ENCODE assay signal across 25 cellular contexts in the genomic region with DNA sequence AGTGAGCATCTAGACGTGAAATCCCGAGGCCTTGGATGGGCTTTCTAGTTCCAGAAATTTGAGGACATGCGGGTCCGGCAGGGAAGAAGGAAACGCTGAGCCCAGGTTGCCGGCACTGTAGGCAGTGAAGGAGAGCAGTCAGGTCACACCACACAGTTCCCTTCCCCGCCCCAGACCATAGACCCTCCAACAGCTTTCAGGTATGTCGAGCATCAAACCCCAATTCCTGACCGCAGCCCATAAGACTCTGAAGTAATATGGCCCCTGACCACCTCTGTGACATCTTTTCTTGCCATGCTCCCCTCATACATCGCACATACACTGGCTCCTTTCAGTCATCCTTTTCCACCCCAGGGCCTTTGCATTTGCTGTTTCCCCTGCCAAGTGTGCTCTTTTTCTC. TPM values are rescaled to one million over a fixed set of nuclear protein-coding genes. Genes with fewer than 3 reads are reported as not detected.
"Had no signal": no experiment of that assay in that cellular context is flagged by ENCODE, and none has a peak within 500 bp of the region (broad histone marks: within the 10 kb centered on the region; RNA-seq: fewer than 3 reads in every experiment).

No MANE protein-coding gene starts in this region.

- H3K4me3 ChIP-seq: adrenal gland, breast epithelium, PC-9 had no signal

- H3K4me2 ChIP-seq: PC-9 had no signal

- H3K9me3 Mint-ChIP-seq: activated B cell treated with CpG ODN at 0.5 μM for 24 hours; activated CD4-positive, alpha-beta T cell treated with anti-CD3 and anti-CD28 coated beads, Interleukin-2, amount 10 ng/mL, durations not matched to agents 24 days and 14 days; activated naive CD8-positive, alpha-beta T cell treated with anti-CD3 and anti-CD28 coated beads for 36 hours; activated T-cell treated with anti-CD3 and anti-CD28 coated beads, Interleukin-2, amount 50 U/mL, for 24 hours; activated T-helper 1 cell treated with anti-CD3 and anti-CD28 coated beads, Interleukin-12 subunit alpha, Interleukin-12 subunit beta, Interleukin-2, Interleukin-4 antibody, amounts not matched to agents 30 ng/mL and 10 ng/mL and 1 ng/mL, durations not matched to agents 14 hours and 24 hours and 36 hours had no signal

- H3K4me3 Mint-ChIP-seq: activated B cell treated with CpG ODN at 0.5 μM for 24 hours; activated CD4-positive, alpha-beta T cell treated with anti-CD3 and anti-CD28 coated beads, Interleukin-2, amount 10 ng/mL, durations not matched to agents 24 days and 14 days; activated CD8-positive, alpha-beta memory T cell treated with anti-CD3 and anti-CD28 coated beads, Interleukin-2, amount 10 ng/mL, durations not matched to agents 7 days and 5 days; activated naive CD8-positive, alpha-beta T cell treated with anti-CD3 and anti-CD28 coated beads for 36 hours; activated T-cell treated with anti-CD3 and anti-CD28 coated beads, Interleukin-2, amount 50 U/mL, for 24 hours; activated T-helper 1 cell treated with anti-CD3 and anti-CD28 coated beads, Interleukin-12 subunit alpha, Interleukin-12 subunit beta, Interleukin-2, Interleukin-4 antibody, amounts not matched to agents 30 ng/mL and 10 ng/mL and 1 ng/mL, durations not matched to agents 14 hours and 24 hours and 36 hours had no signal

- DNase-seq: activated B cell treated with CpG ODN at 0.5 μM for 24 hours; activated CD4-positive, alpha-beta T cell treated with anti-CD3 and anti-CD28 coated beads for 1 hour; activated CD4-positive, alpha-beta T cell treated with anti-CD3 and anti-CD28 coated beads, Interleukin-2, amount 10 ng/mL, durations not matched to agents 24 days and 14 days; activated CD4-positive, alpha-beta T cell treated with anti-CD3 and anti-CD28 coated beads, Interleukin-2, amount 50 U/mL, for 48 hours; activated CD8-positive, alpha-beta memory T cell treated with anti-CD3 and anti-CD28 coated beads, Interleukin-2, amount 10 ng/mL, durations not matched to agents 7 days and 5 days; activated effector memory CD4-positive, alpha-beta T cell treated with Interleukin-2 at 50 U/mL for 16 hours; activated naive CD4-positive, alpha-beta T cell; activated naive CD8-positive, alpha-beta T cell treated with anti-CD3 and anti-CD28 coated beads for 36 hours; activated T-cell treated with anti-CD3 and anti-CD28 coated beads, Interleukin-2, amount 50 U/mL, for 24 hours; adrenal gland; aorta; Kasumi-1; KBM-7; NCI-H1105 treated with DMSO at 0.1 percent for 48 hours; NCI-H1436 treated with DMSO at 0.1 percent for 48 hours; NCI-H187; NCI-H2081; NCI-H510A treated with DMSO at 0.1 percent for 48 hours; NCI-H69; PC-9; SHP77 treated with DMSO at 0.1 percent for 48 hours; T-helper 2 cell; T1000 had no signal

- ATAC-seq: activated CD8-positive, alpha-beta memory T cell treated with anti-CD3 and anti-CD28 coated beads, Interleukin-2, amount 10 ng/mL, durations not matched to agents 7 days and 5 days had no signal

- H3K4me1 ChIP-seq: adrenal gland, breast epithelium had no signal

- H3K36me3 Mint-ChIP-seq: activated naive CD8-positive, alpha-beta T cell treated with anti-CD3 and anti-CD28 coated beads for 36 hours had no signal

- H3K36me3 ChIP-seq: adrenal gland, breast epithelium had no signal

- H3K27ac ChIP-seq: adrenal gland, breast epithelium, PC-9 had no signal

- H3K27ac Mint-ChIP-seq: activated B cell treated with CpG ODN at 0.5 μM for 24 hours; activated CD4-positive, alpha-beta T cell treated with anti-CD3 and anti-CD28 coated beads, Interleukin-2, amount 10 ng/mL, durations not matched to agents 24 days and 14 days; activated CD8-positive, alpha-beta memory T cell treated with anti-CD3 and anti-CD28 coated beads, Interleukin-2, amount 10 ng/mL, durations not matched to agents 7 days and 5 days; activated naive CD8-positive, alpha-beta T cell treated with anti-CD3 and anti-CD28 coated beads for 36 hours; activated T-cell treated with anti-CD3 and anti-CD28 coated beads, Interleukin-2, amount 50 U/mL, for 24 hours; activated T-helper 1 cell treated with anti-CD3 and anti-CD28 coated beads, Interleukin-12 subunit alpha, Interleukin-12 subunit beta, Interleukin-2, Interleukin-4 antibody, amounts not matched to agents 30 ng/mL and 10 ng/mL and 1 ng/mL, durations not matched to agents 14 hours and 24 hours and 36 hours had no signal

- H3K9me3 ChIP-seq: adrenal gland, breast epithelium had no signal

RNA-seq across cellular contexts. Expression of gene RTL5, which starts 23.0 kb away (rescaled TPM):
- total RNA-seq: PC-9 had no signal
